In the genomic region with DNA sequence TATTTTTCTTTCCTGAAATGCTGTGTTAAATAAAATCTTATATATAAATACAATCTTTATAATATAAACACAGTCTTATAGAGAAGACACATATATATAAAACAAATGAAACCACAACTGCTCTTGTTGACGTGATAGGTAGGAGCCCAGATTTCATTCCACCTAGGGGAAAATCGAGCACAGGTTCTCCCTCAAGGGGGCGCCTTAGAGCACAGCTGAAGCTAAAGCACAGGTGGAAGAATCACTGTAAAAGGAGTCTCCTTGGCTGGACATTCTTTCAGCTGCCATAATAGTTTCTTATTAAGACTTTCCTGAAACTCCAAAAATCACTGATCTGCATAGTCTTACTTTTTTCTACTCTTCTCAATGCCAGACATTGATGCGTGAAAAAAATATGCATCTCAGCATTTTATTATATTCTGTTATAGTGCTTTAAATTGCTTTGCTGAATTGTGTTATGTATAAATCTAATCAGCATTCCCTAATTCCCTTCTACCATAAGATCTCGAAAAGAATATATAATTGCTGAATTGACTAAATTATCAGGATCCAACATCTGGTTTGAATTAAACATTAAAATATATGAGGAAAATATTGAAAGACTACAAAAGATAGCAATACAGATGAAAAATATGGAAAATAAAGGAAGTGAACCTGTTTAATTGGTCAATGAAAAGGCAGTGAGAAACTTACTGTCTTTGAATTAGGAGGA, we compare ENCODE assay signal across 8 cellular contexts. TPM values are rescaled to one million over a fixed set of nuclear protein-coding genes. Genes with fewer than 3 reads are reported as not detected.
DNase-seq lines count a peak whose midpoint lies in the region; ATAC-seq and TF ChIP-seq lines count a peak whose summit lies in the region.

No MANE protein-coding gene starts in this region.

- no peak overlapping the region for H2AFZ ChIP-seq in neural progenitor cell (replicated peaks)

- H4K20me1 ChIP-seq in neural progenitor cell (ENCODE audit: low read depth): no peaks in the 10 kb centered on the region

- no peaks in the 10 kb centered on the region for H3K36me3 Mint-ChIP-seq in neural progenitor cell

- H3K9ac ChIP-seq in neural progenitor cell: no peak overlapping the region

- H3K27ac ChIP-seq in 22Rv1 (no peak overlapping the region), neural progenitor cell (no peak overlapping the region)

- peaks cover 6% of the 10 kb centered on the region for H3F3A ChIP-seq in neural progenitor cell (ENCODE audit: low read depth)

- no peaks in the 10 kb centered on the region for H3K4me1 Mint-ChIP-seq in neural progenitor cell

- H3K4me1 ChIP-seq in neural progenitor cell: peaks cover 9% of the 10 kb centered on the region

- H3K27ac Mint-ChIP-seq in neural progenitor cell: no peak overlapping the region

- H3K36me3 ChIP-seq in neural progenitor cell: no peaks in the 10 kb centered on the region

- no peaks in the 10 kb centered on the region for H3K9me3 ChIP-seq in neural progenitor cell (ENCODE audit: low read depth)

- ATAC-seq in HG03175 (IDR thresholded peaks at IDR 0.05; ENCODE audit: unreplicated experiment) (no peak), GM19467 (IDR thresholded peaks at IDR 0.05; ENCODE audit: unreplicated experiment) (no peak)

- peak; percentile 49 for DNase-seq in NCI-H69 (lab: John Stamatoyannopoulos, UW)
- peak; percentile 39 for DNase-seq in choroid plexus epithelial cell (ENCODE audit: low read depth)
- peak; percentile 76 for DNase-seq in neural progenitor cell (ENCODE audit: low spot score)
- DNase-seq in NCI-H524 treated with DMSO at 0.1 percent for 48 hours (lab: John Stamatoyannopoulos, UW): no peak

- H3K4me3 ChIP-seq in choroid plexus epithelial cell (ENCODE audit: low read depth, low read length) (no peak overlapping the region), neural progenitor cell (no peak overlapping the region)

- peak; percentile 83 for TF ChIP-seq CTCF in 22Rv1 (IDR thresholded peaks at IDR 0.05)
- peak; percentile 76 for TF ChIP-seq CTCF in GM12873 (IDR thresholded peaks at IDR 0.05; ENCODE audit: insufficient read depth, low read depth, low read length, missing control alignments)
- TF ChIP-seq CTCF in choroid plexus epithelial cell (conservative IDR thresholded peaks at IDR 0.05; ENCODE audit: low read depth, low read length): peak; percentile 71
- TF ChIP-seq CTCF in neural progenitor cell (IDR thresholded peaks at IDR 0.05): peak; percentile 80

- peaks cover 2% of the 10 kb centered on the region for H3K27me3 Mint-ChIP-seq in neural progenitor cell (ENCODE audit: insufficient read depth, low read depth)

- H3K27me3 ChIP-seq in neural progenitor cell: no peaks in the 10 kb centered on the region

- peaks cover 2% of the 10 kb centered on the region for H3K9me3 Mint-ChIP-seq in neural progenitor cell

- H3K4me3 Mint-ChIP-seq in neural progenitor cell: no peak overlapping the region

- H3K79me2 ChIP-seq in neural progenitor cell (ENCODE audit: low read depth): no peaks in the 10 kb centered on the region

- H3K4me2 ChIP-seq in neural progenitor cell: no peak overlapping the region

RNA-seq across cellular contexts. Expression of a gene that starts 25.5 kb away (rescaled TPM):
- not detected in 2 replicates for total RNA-seq in neural progenitor cell (ENCODE audit: low replicate concordance)
